ENCODE assay signal across 17 cellular contexts in genomic region chr7:128161466-128162125, GRCh38.
DNase-seq lines count a peak whose midpoint lies in the region; FAIRE-seq lines count a peak whose summit lies in the region.
"Had no signal": no experiment of that assay in that cellular context is flagged by ENCODE, and none has a peak within 500 bp of the region (broad histone marks: within the 10 kb centered on the region; RNA-seq: fewer than 3 reads in every experiment).

No MANE protein-coding gene starts in this region.

- no peak overlapping the region for H3K4me3 ChIP-seq in GM23248
- H3K4me3 ChIP-seq: A549, SJCRH30 had no signal

- DNase-seq in A172 (ENCODE audit: low spot score) (peak; percentile 72), GM23248 (peak; percentile 42), myocyte (ENCODE audit: low read depth) (peak; percentile 51), RCC 7860 (ENCODE audit: low spot score) (no peak), NCI-H1694 treated with DMSO at 0.1 percent for 48 hours (lab: John Stamatoyannopoulos, UW) (no peak), foreskin melanocyte (no peak)
- DNase-seq in activated CD8-positive, alpha-beta memory T cell treated with anti-CD3 and anti-CD28 coated beads, Interleukin-2, amount 50 U/mL, for 48 hours, result peak; percentile 8
- DNase-seq: COR-L47, NCI-H1436, NCI-H2081, NCI-H510A, NCI-H82, PC-3, SJCRH30 had no signal

- no peak overlapping the region for H3K4me2 ChIP-seq in GM23248 (ENCODE audit: unreplicated experiment)
- H3K4me2 ChIP-seq: A549 had no signal

- no peak overlapping the region for H3K9ac ChIP-seq in GM23248

- H4K20me1 ChIP-seq in GM23248 (ENCODE audit: insufficient read depth), result no peaks in the 10 kb centered on the region

- no peaks in the 10 kb centered on the region for H3K79me2 ChIP-seq in GM23248 (ENCODE audit: insufficient read depth)

- no peaks in the 10 kb centered on the region for H3K9me2 ChIP-seq in GM23248 (ENCODE audit: insufficient read depth)

- no peaks in the 10 kb centered on the region for H3K9me3 ChIP-seq in GM23248 (ENCODE audit: low read depth)
- H3K9me3 ChIP-seq: A549, SJCRH30 had no signal

- peaks cover 12% of the 10 kb centered on the region for H3F3A ChIP-seq in GM23248 (ENCODE audit: insufficient read depth)

- FAIRE-seq in RCC 7860 (lab: Jason Lieb, UNC), result no peak
- FAIRE-seq: A549, H54, HTR-8/SVneo had no signal

- H3K27me3 ChIP-seq in GM23248 (replicated peaks; ENCODE audit: insufficient read depth), result peaks cover 11% of the 10 kb centered on the region; the same call in 1 of the 2 replicates

- H3K4me1 ChIP-seq in GM23248 (ENCODE audit: insufficient read depth), result peaks cover 15% of the 10 kb centered on the region
- H3K4me1 ChIP-seq: SJCRH30 had no signal

- no peaks in the 10 kb centered on the region for H3K36me3 ChIP-seq in GM23248 (ENCODE audit: low read depth)
- H3K36me3 ChIP-seq: SJCRH30 had no signal

- 70 to 77% methylated on average over 7 of the region's 7 CpGs for WGBS in GM23248 (ENCODE audit: low coverage in 1 of 2, low lambda C conversion rate in 2 of 2, missing lambda C conversion rate in 2 of 2), 2 experiments

- in situ Hi-C loops in GM23248 (cut with MboI), result no loop called here

- H3K27ac ChIP-seq in GM23248, result no peak overlapping the region
- H3K27ac ChIP-seq: A549, SJCRH30 had no signal

- H2AFZ ChIP-seq in GM23248, result no peak overlapping the region

Comparison
In these comparisons a context has a peak if more than half of its experiments do, and no peak if none do; other contexts are left out.
1. DNase-seq: peak in A172 (single experiment), GM23248 (single experiment), activated CD8-positive, alpha-beta memory T cell treated with anti-CD3 and anti-CD28 coated beads, Interleukin-2, amount 50 U/mL, for 48 hours (single experiment) and myocyte (single experiment); none in RCC 7860 (single experiment), NCI-H1694 treated with DMSO at 0.1 percent for 48 hours (single experiment) and foreskin melanocyte (single experiment).